Comparison of ENCODE assay signal across 38 cellular contexts in the genomic region with DNA sequence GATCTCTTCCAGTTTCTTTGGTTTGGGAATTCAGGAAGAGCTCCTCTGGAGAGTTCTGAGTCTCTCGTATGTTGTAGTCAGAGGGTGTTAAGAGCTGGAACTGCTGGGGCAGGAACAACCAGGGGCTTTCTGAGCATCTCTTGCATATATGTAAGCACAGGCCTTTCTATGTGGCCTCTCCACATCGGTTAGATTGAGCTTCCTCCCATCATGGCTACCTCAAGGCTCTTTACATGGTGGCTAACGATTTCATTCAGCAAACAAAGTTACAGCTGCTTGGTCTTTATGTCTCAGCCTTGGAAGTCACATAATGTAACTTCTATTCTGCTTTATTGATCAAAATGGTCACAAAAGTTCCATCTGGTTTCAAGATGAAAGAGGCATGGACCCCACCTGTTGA. TPM values are rescaled to one million over a fixed set of nuclear protein-coding genes. Genes with fewer than 3 reads are reported as not detected.
"Had no signal": no experiment of that assay in that cellular context is flagged by ENCODE, and none has a peak within 500 bp of the region (broad histone marks: within the 10 kb centered on the region; RNA-seq: fewer than 3 reads in every experiment).

No MANE protein-coding gene starts in this region.

- DNase-seq: activated B cell treated with CpG ODN at 0.5 μM for 24 hours; activated CD4-positive, alpha-beta memory T cell treated with anti-CD3 and anti-CD28 coated beads, Interleukin-2, amount 10 ng/mL, durations not matched to agents 7 days and 5 days; activated CD4-positive, alpha-beta T cell treated with anti-CD3 and anti-CD28 coated beads for 48 hours; activated CD4-positive, alpha-beta T cell treated with anti-CD3 and anti-CD28 coated beads, Interleukin-2, amount 10 ng/mL, durations not matched to agents 7 days and 5 days; activated CD4-positive, alpha-beta T cell treated with anti-CD3 and anti-CD28 coated beads, Interleukin-2, amount 50 U/mL, for 48 hours; activated CD4-positive, CD25-positive, alpha-beta regulatory T cell treated with anti-CD3 and anti-CD28 coated beads, Interleukin-2, amount 50 U/mL, for 72 hours; activated CD8-positive, alpha-beta memory T cell treated with anti-CD3 and anti-CD28 coated beads for 24 hours; activated CD8-positive, alpha-beta memory T cell treated with anti-CD3 and anti-CD28 coated beads, Interleukin-2, amount 10 ng/mL, durations not matched to agents 7 days and 5 days; activated CD8-positive, alpha-beta memory T cell treated with anti-CD3 and anti-CD28 coated beads, Interleukin-2, amount 50 U/mL, for 48 hours; activated CD8-positive, alpha-beta T cell treated with anti-CD3 and anti-CD28 coated beads, Interleukin-2, amount 10 ng/mL, durations not matched to agents 7 days and 5 days; activated effector memory CD4-positive, alpha-beta T cell treated with Interleukin-2 at 50 U/mL for 16 hours; activated gamma-delta T cell; activated naive CD4-positive, alpha-beta T cell treated with anti-CD3 and anti-CD28 coated beads, Interleukin-2, amount 10 ng/mL, durations not matched to agents 7 days and 5 days; activated naive CD4-positive, alpha-beta T cell treated with Interleukin-2 at 50 U/mL for 16 hours; activated naive CD8-positive, alpha-beta T cell treated with anti-CD3 and anti-CD28 coated beads, Interleukin-2, amount 10 ng/mL, durations not matched to agents 7 days and 5 days; activated naive CD8-positive, alpha-beta T cell treated with anti-CD3 and anti-CD28 coated beads, Interleukin-2, amount 50 U/mL, for 24 hours; activated T-cell treated with anti-CD3 and anti-CD28 coated beads, Interleukin-2, amount 50 U/mL, for 24 hours; activated T-cell treated with anti-CD3 and anti-CD28 coated beads, Interleukin-2, amount 50 U/mL, for 48 hours; amygdala; anterior cingulate cortex; caudate nucleus; cerebellar nuclear complex; T-helper 2 cell; T-helper 9 cell had no signal

- H3K27ac ChIP-seq: ascending aorta, cardiac muscle cell, VCaP had no signal

- H3K27ac Mint-ChIP-seq: activated B cell treated with CpG ODN at 0.5 μM for 24 hours; activated CD4-positive, alpha-beta memory T cell treated with anti-CD3 and anti-CD28 coated beads, Interleukin-2, amount 10 ng/mL, durations not matched to agents 7 days and 5 days; activated CD4-positive, alpha-beta T cell treated with anti-CD3 and anti-CD28 coated beads, Interleukin-2, amount 10 ng/mL, durations not matched to agents 7 days and 5 days; activated CD8-positive, alpha-beta memory T cell treated with anti-CD3 and anti-CD28 coated beads, Interleukin-2, amount 10 ng/mL, durations not matched to agents 7 days and 5 days; activated CD8-positive, alpha-beta T cell treated with anti-CD3 and anti-CD28 coated beads, Interleukin-2, amount 10 ng/mL, durations not matched to agents 7 days and 5 days; activated naive CD4-positive, alpha-beta T cell treated with anti-CD3 and anti-CD28 coated beads, Interleukin-2, amount 10 ng/mL, durations not matched to agents 7 days and 5 days; activated naive CD4-positive, alpha-beta T cell treated with anti-CD3 and anti-CD28 coated beads, Interleukin-2, amount 50 U/mL, for 24 hours; activated naive CD8-positive, alpha-beta T cell; activated naive CD8-positive, alpha-beta T cell treated with anti-CD3 and anti-CD28 coated beads, Interleukin-2, amount 10 ng/mL, durations not matched to agents 7 days and 5 days; activated naive CD8-positive, alpha-beta T cell treated with anti-CD3 and anti-CD28 coated beads, Interleukin-2, amount 50 U/mL, for 24 hours; activated T-cell treated with anti-CD3 and anti-CD28 coated beads, Interleukin-2, amount 50 U/mL, for 24 hours; activated T-helper 2 cell treated with anti-CD3 and anti-CD28 coated beads, Interferon-gamma antibody, Interleukin-2, Interleukin-4, amounts not matched to agents 10 μg/mL and 5 μg/mL and 100 μg/mL, durations not matched to agents 14 hours and 24 hours and 36 hours; brain; T-helper 2 cell treated with Interferon-gamma antibody and Interleukin-4, amounts not matched to agents 5 μg/mL and 100 μg/mL, for 36 hours had no signal

- H3K4me3 Mint-ChIP-seq: activated B cell treated with CpG ODN at 0.5 μM for 24 hours; activated CD4-positive, alpha-beta memory T cell treated with anti-CD3 and anti-CD28 coated beads, Interleukin-2, amount 10 ng/mL, durations not matched to agents 7 days and 5 days; activated CD4-positive, alpha-beta T cell treated with anti-CD3 and anti-CD28 coated beads, Interleukin-2, amount 10 ng/mL, durations not matched to agents 7 days and 5 days; activated CD8-positive, alpha-beta memory T cell treated with anti-CD3 and anti-CD28 coated beads, Interleukin-2, amount 10 ng/mL, durations not matched to agents 7 days and 5 days; activated CD8-positive, alpha-beta T cell treated with anti-CD3 and anti-CD28 coated beads, Interleukin-2, amount 10 ng/mL, durations not matched to agents 7 days and 5 days; activated naive CD4-positive, alpha-beta T cell treated with anti-CD3 and anti-CD28 coated beads, Interleukin-2, amount 10 ng/mL, durations not matched to agents 7 days and 5 days; activated naive CD4-positive, alpha-beta T cell treated with anti-CD3 and anti-CD28 coated beads, Interleukin-2, amount 50 U/mL, for 24 hours; activated naive CD8-positive, alpha-beta T cell; activated naive CD8-positive, alpha-beta T cell treated with anti-CD3 and anti-CD28 coated beads, Interleukin-2, amount 10 ng/mL, durations not matched to agents 7 days and 5 days; activated naive CD8-positive, alpha-beta T cell treated with anti-CD3 and anti-CD28 coated beads, Interleukin-2, amount 50 U/mL, for 24 hours; activated T-cell treated with anti-CD3 and anti-CD28 coated beads, Interleukin-2, amount 50 U/mL, for 24 hours; brain; central memory CD8-positive, alpha-beta T cell; T-helper 2 cell treated with Interferon-gamma antibody and Interleukin-4, amounts not matched to agents 5 μg/mL and 100 μg/mL, for 36 hours had no signal

- ATAC-seq: activated CD8-positive, alpha-beta memory T cell treated with anti-CD3 and anti-CD28 coated beads, Interleukin-2, amount 10 ng/mL, durations not matched to agents 7 days and 5 days; activated CD8-positive, alpha-beta T cell treated with anti-CD3 and anti-CD28 coated beads, Interleukin-2, amount 10 ng/mL, durations not matched to agents 7 days and 5 days; activated naive CD8-positive, alpha-beta T cell treated with anti-CD3 and anti-CD28 coated beads, Interleukin-2, amount 50 U/mL, for 24 hours had no signal

- H3K4me1 ChIP-seq: ascending aorta had no signal

- H3K4me3 ChIP-seq: ascending aorta, cardiac muscle cell had no signal

- H3K36me3 ChIP-seq: ascending aorta, cardiac muscle cell had no signal

- H3K9me3 Mint-ChIP-seq: activated naive CD4-positive, alpha-beta T cell treated with anti-CD3 and anti-CD28 coated beads, Interleukin-2, amount 50 U/mL, for 24 hours had no signal

- H3K27me3 Mint-ChIP-seq: activated CD8-positive, alpha-beta memory T cell treated with anti-CD3 and anti-CD28 coated beads, Interleukin-2, amount 10 ng/mL, durations not matched to agents 7 days and 5 days; activated naive CD4-positive, alpha-beta T cell treated with anti-CD3 and anti-CD28 coated beads, Interleukin-2, amount 50 U/mL, for 24 hours; activated naive CD8-positive, alpha-beta T cell; central memory CD8-positive, alpha-beta T cell had no signal

- H3K27me3 ChIP-seq: ascending aorta, cardiac muscle cell had no signal

- FAIRE-seq: TTC549 had no signal

- H3K4me1 Mint-ChIP-seq: activated B cell treated with CpG ODN at 0.5 μM for 24 hours; activated CD4-positive, alpha-beta memory T cell treated with anti-CD3 and anti-CD28 coated beads, Interleukin-2, amount 10 ng/mL, durations not matched to agents 7 days and 5 days; activated CD4-positive, alpha-beta T cell treated with anti-CD3 and anti-CD28 coated beads, Interleukin-2, amount 10 ng/mL, durations not matched to agents 7 days and 5 days; activated CD8-positive, alpha-beta memory T cell treated with anti-CD3 and anti-CD28 coated beads, Interleukin-2, amount 10 ng/mL, durations not matched to agents 7 days and 5 days; activated naive CD4-positive, alpha-beta T cell treated with anti-CD3 and anti-CD28 coated beads, Interleukin-2, amount 10 ng/mL, durations not matched to agents 7 days and 5 days; activated naive CD4-positive, alpha-beta T cell treated with anti-CD3 and anti-CD28 coated beads, Interleukin-2, amount 50 U/mL, for 24 hours; activated naive CD8-positive, alpha-beta T cell treated with anti-CD3 and anti-CD28 coated beads, Interleukin-2, amount 10 ng/mL, durations not matched to agents 7 days and 5 days; central memory CD8-positive, alpha-beta T cell had no signal

- H3K36me3 Mint-ChIP-seq: activated CD8-positive, alpha-beta memory T cell treated with anti-CD3 and anti-CD28 coated beads, Interleukin-2, amount 10 ng/mL, durations not matched to agents 7 days and 5 days; activated naive CD4-positive, alpha-beta T cell treated with anti-CD3 and anti-CD28 coated beads, Interleukin-2, amount 50 U/mL, for 24 hours; activated naive CD8-positive, alpha-beta T cell treated with anti-CD3 and anti-CD28 coated beads, Interleukin-2, amount 10 ng/mL, durations not matched to agents 7 days and 5 days; brain had no signal

RNA-seq across cellular contexts. Expression of gene IRGC, which starts 25.4 kb away (rescaled TPM):
- total RNA-seq: activated B cell treated with CpG ODN at 0.5 μM for 24 hours; activated CD4-positive, alpha-beta memory T cell treated with anti-CD3 and anti-CD28 coated beads, Interleukin-2, amount 10 ng/mL, durations not matched to agents 7 days and 5 days; activated CD4-positive, alpha-beta T cell treated with anti-CD3 and anti-CD28 coated beads, Interleukin-2, amount 10 ng/mL, durations not matched to agents 7 days and 5 days; activated CD8-positive, alpha-beta memory T cell treated with anti-CD3 and anti-CD28 coated beads, Interleukin-2, amount 10 ng/mL, durations not matched to agents 7 days and 5 days; activated CD8-positive, alpha-beta T cell treated with anti-CD3 and anti-CD28 coated beads, Interleukin-2, amount 10 ng/mL, durations not matched to agents 7 days and 5 days; activated naive CD8-positive, alpha-beta T cell treated with anti-CD3 and anti-CD28 coated beads, Interleukin-2, amount 10 ng/mL, durations not matched to agents 7 days and 5 days; activated T-helper 2 cell treated with anti-CD3 and anti-CD28 coated beads, Interferon-gamma antibody, Interleukin-2, Interleukin-4, amounts not matched to agents 10 μg/mL and 5 μg/mL and 100 μg/mL, durations not matched to agents 14 hours and 24 hours and 36 hours; ascending aorta; bronchial epithelial cell; cardiac muscle cell; chondrocyte; T-helper 1 cell treated with Interleukin-12 subunit alpha and Interleukin-12 subunit beta and Interleukin-4 antibody, amounts not matched to agents 30 ng/mL and 1 ng/mL, for 36 hours had no signal
- polyA plus RNA-seq: adipose tissue, cardiac muscle cell had no signal

RNA-seq across cellular contexts. Expression of gene CADM4, which starts 50.8 kb away (rescaled TPM):
- total RNA-seq: activated B cell treated with CpG ODN at 0.5 μM for 24 hours had no signal
